In genomic region chr16:57588821-57589220, GRCh38 we compare ENCODE assay signal across 18 cellular contexts. TPM values are rescaled to one million over a fixed set of nuclear protein-coding genes. Genes with fewer than 3 reads are reported as not detected.
DNase-seq lines count a peak whose midpoint lies in the region; ATAC-seq and TF ChIP-seq lines count a peak whose summit lies in the region.
"Had no signal": no experiment of that assay in that cellular context is flagged by ENCODE, and none has a peak within 500 bp of the region (broad histone marks: within the 10 kb centered on the region; RNA-seq: fewer than 3 reads in every experiment).

No MANE protein-coding gene starts in this region.

- no peaks in the 10 kb centered on the region for H3K9me3 Mint-ChIP-seq in activated CD4-positive, alpha-beta memory T cell treated with anti-CD3 and anti-CD28 coated beads, Interleukin-2, amount 10 ng/mL, durations not matched to agents 7 days and 5 days
- no peaks in the 10 kb centered on the region for H3K9me3 Mint-ChIP-seq in activated CD4-positive, alpha-beta memory T cell treated with anti-CD3 and anti-CD28 coated beads for 36 hours
- peaks cover 3% of the 10 kb centered on the region for H3K9me3 Mint-ChIP-seq in activated CD8-positive, alpha-beta T cell treated with anti-CD3 and anti-CD28 coated beads for 36 hours
- H3K9me3 Mint-ChIP-seq in immature natural killer cell: no peaks in the 10 kb centered on the region
- no peaks in the 10 kb centered on the region for H3K9me3 Mint-ChIP-seq in osteocyte (ENCODE audit: unreplicated experiment)

- H3K27ac Mint-ChIP-seq in activated CD4-positive, alpha-beta memory T cell treated with anti-CD3 and anti-CD28 coated beads, Interleukin-2, amount 10 ng/mL, durations not matched to agents 7 days and 5 days: no peak overlapping the region
- H3K27ac Mint-ChIP-seq in activated CD4-positive, alpha-beta memory T cell treated with anti-CD3 and anti-CD28 coated beads for 36 hours: no peak overlapping the region
- peak overlapping the region; percentile 49 for H3K27ac Mint-ChIP-seq in activated CD8-positive, alpha-beta T cell treated with anti-CD3 and anti-CD28 coated beads for 36 hours
- H3K27ac Mint-ChIP-seq in immature natural killer cell (peak overlapping the region; percentile 96 to 100 (median 98)), osteocyte (ENCODE audit: unreplicated experiment) (no peak overlapping the region)

- peaks cover 57% of the 10 kb centered on the region for H3K4me1 Mint-ChIP-seq in activated CD4-positive, alpha-beta memory T cell treated with anti-CD3 and anti-CD28 coated beads, Interleukin-2, amount 10 ng/mL, durations not matched to agents 7 days and 5 days
- peaks cover 43% of the 10 kb centered on the region for H3K4me1 Mint-ChIP-seq in activated CD4-positive, alpha-beta memory T cell treated with anti-CD3 and anti-CD28 coated beads for 36 hours (ENCODE audit: low read depth)
- H3K4me1 Mint-ChIP-seq in activated CD8-positive, alpha-beta T cell treated with anti-CD3 and anti-CD28 coated beads for 36 hours (ENCODE audit: low read depth): peaks cover 64% of the 10 kb centered on the region
- H3K4me1 Mint-ChIP-seq in immature natural killer cell (peaks cover 96% of the 10 kb centered on the region in 2 donors), osteocyte (ENCODE audit: unreplicated experiment) (peaks cover 12% of the 10 kb centered on the region)

- peaks cover 7% of the 10 kb centered on the region for H3K27me3 Mint-ChIP-seq in activated CD4-positive, alpha-beta memory T cell treated with anti-CD3 and anti-CD28 coated beads, Interleukin-2, amount 10 ng/mL, durations not matched to agents 7 days and 5 days
- peaks cover 4% of the 10 kb centered on the region for H3K27me3 Mint-ChIP-seq in activated CD4-positive, alpha-beta memory T cell treated with anti-CD3 and anti-CD28 coated beads for 36 hours
- H3K27me3 Mint-ChIP-seq in activated CD8-positive, alpha-beta T cell treated with anti-CD3 and anti-CD28 coated beads for 36 hours: no peaks in the 10 kb centered on the region
- peaks cover 22 to 35% (median 29%) of the 10 kb centered on the region in 3 donors for H3K27me3 Mint-ChIP-seq in immature natural killer cell (ENCODE audit: low read depth in 3 of 3)
- H3K27me3 Mint-ChIP-seq in osteocyte (ENCODE audit: unreplicated experiment): peaks cover 22% of the 10 kb centered on the region

- POLR2A ChIA-PET in activated CD4-positive, alpha-beta memory T cell treated with anti-CD3 and anti-CD28 coated beads, Interleukin-2, amount 10 ng/mL, durations not matched to agents 7 days and 5 days (lab: Charles Lee): interaction anchor here (1.1 kb wide), 1 partner anchor 21 kb away, joined by 4 read pairs; no protein-coding TSS in a partner anchor
- POLR2A ChIA-PET in activated CD4-positive, alpha-beta memory T cell treated with anti-CD3 and anti-CD28 coated beads for 36 hours (lab: Charles Lee): no interaction called here
- POLR2A ChIA-PET in activated CD8-positive, alpha-beta T cell treated with anti-CD3 and anti-CD28 coated beads for 36 hours (lab: Charles Lee): interaction anchor here (5.0 kb wide), 1 partner anchor 59 kb away, joined by 44 read pairs; no protein-coding TSS in a partner anchor

- H3K4me3 Mint-ChIP-seq in activated CD4-positive, alpha-beta memory T cell treated with anti-CD3 and anti-CD28 coated beads, Interleukin-2, amount 10 ng/mL, durations not matched to agents 7 days and 5 days: no peak overlapping the region
- H3K4me3 Mint-ChIP-seq in activated CD4-positive, alpha-beta memory T cell treated with anti-CD3 and anti-CD28 coated beads for 36 hours: no peak overlapping the region
- no peak overlapping the region for H3K4me3 Mint-ChIP-seq in activated CD8-positive, alpha-beta T cell treated with anti-CD3 and anti-CD28 coated beads for 36 hours
- H3K4me3 Mint-ChIP-seq in immature natural killer cell (peak overlapping the region; percentile 81 to 92 (median 84)), osteocyte (ENCODE audit: unreplicated experiment) (no peak overlapping the region)
- H3K4me3 Mint-ChIP-seq: CD4-positive, alpha-beta memory T cell had no signal

- no peak for TF ChIP-seq CTCF in activated CD8-positive, alpha-beta T cell treated with anti-CD3 and anti-CD28 coated beads for 36 hours (IDR thresholded peaks at IDR 0.05)
- no peak for TF ChIP-seq CTCF in osteocyte (IDR thresholded peaks at IDR 0.05)

- intact Hi-C loops in activated CD4-positive, alpha-beta memory T cell treated with anti-CD3 and anti-CD28 coated beads for 36 hours (cut with micrococcal nuclease): no loop called here
- intact Hi-C loops in activated CD8-positive, alpha-beta T cell treated with anti-CD3 and anti-CD28 coated beads for 36 hours (cut with micrococcal nuclease): no loop called here

- CTCF ChIA-PET in activated CD4-positive, alpha-beta memory T cell treated with anti-CD3 and anti-CD28 coated beads, Interleukin-2, amount 10 ng/mL, durations not matched to agents 7 days and 5 days (lab: Charles Lee): interaction anchor here (8.9 to 11.1 kb wide), 2 partner anchors 10 to 60 kb away, joined by 140 to 167 read pairs; no protein-coding TSS in a partner anchor
- CTCF ChIA-PET in activated CD4-positive, alpha-beta memory T cell treated with anti-CD3 and anti-CD28 coated beads for 36 hours (lab: Charles Lee): interaction anchor here (1.4 to 9.0 kb wide), 2 partner anchors 13 to 60 kb away, joined by 6 to 59 read pairs; no protein-coding TSS in a partner anchor
- CTCF ChIA-PET in activated CD8-positive, alpha-beta T cell treated with anti-CD3 and anti-CD28 coated beads for 36 hours (lab: Charles Lee): interaction anchor here (1.6 to 12.1 kb wide), 4 partner anchors 10 to 59 kb away, joined by 4 to 180 read pairs (median 24); no protein-coding TSS in a partner anchor

- ATAC-seq in activated CD8-positive, alpha-beta T cell treated with anti-CD3 and anti-CD28 coated beads for 36 hours: no peak
- ATAC-seq in GM18502 (IDR thresholded peaks at IDR 0.05; ENCODE audit: poor library complexity, unreplicated experiment): no peak

- peaks cover 6% of the 10 kb centered on the region for H3K36me3 Mint-ChIP-seq in activated CD4-positive, alpha-beta memory T cell treated with anti-CD3 and anti-CD28 coated beads, Interleukin-2, amount 10 ng/mL, durations not matched to agents 7 days and 5 days (ENCODE audit: low read depth)
- H3K36me3 Mint-ChIP-seq in activated CD4-positive, alpha-beta memory T cell treated with anti-CD3 and anti-CD28 coated beads for 36 hours: no peaks in the 10 kb centered on the region
- peaks cover 6% of the 10 kb centered on the region for H3K36me3 Mint-ChIP-seq in activated CD8-positive, alpha-beta T cell treated with anti-CD3 and anti-CD28 coated beads for 36 hours (ENCODE audit: low read depth)
- H3K36me3 Mint-ChIP-seq in immature natural killer cell (peaks cover 4 to 10% (median 6%) of the 10 kb centered on the region in 3 donors), osteocyte (ENCODE audit: unreplicated experiment) (no peaks in the 10 kb centered on the region)
- H3K36me3 Mint-ChIP-seq: CD4-positive, alpha-beta memory T cell; IgD-negative memory B cell had no signal

- DNase-seq in activated CD4-positive, alpha-beta memory T cell treated with anti-CD3 and anti-CD28 coated beads, Interleukin-2, amount 10 ng/mL, durations not matched to agents 7 days and 5 days: peak; percentile 14
- DNase-seq in activated CD4-positive, alpha-beta memory T cell treated with anti-CD3 and anti-CD28 coated beads for 36 hours: no peak
- no peak for DNase-seq in activated CD8-positive, alpha-beta T cell treated with anti-CD3 and anti-CD28 coated beads for 36 hours
- peak; percentile 66 to 72 (median 66) for DNase-seq in immature natural killer cell
- peak; percentile 36 for DNase-seq in osteocyte (ENCODE audit: extremely low spot score, unreplicated experiment)
- DNase-seq in glomerular visceral epithelial cell (ENCODE audit: extremely low spot score): no peak
- no peak for DNase-seq in DMS79 treated with DMSO at 0.1 percent for 48 hours (lab: John Stamatoyannopoulos, UW)
- DNase-seq: 8988T; Calu3; CD4-positive, alpha-beta memory T cell; DMS153; NCI-H1105; NCI-H2081; NCI-H446 treated with DMSO at 0.1 percent for 48 hours; NCI-H69 had no signal

RNA-seq across cellular contexts. Expression of gene ADGRG1, which starts 39.6 kb away (rescaled TPM):
- total RNA-seq in activated CD4-positive, alpha-beta memory T cell treated with anti-CD3 and anti-CD28 coated beads, Interleukin-2, amount 10 ng/mL, durations not matched to agents 7 days and 5 days: 1 to 10 TPM; 7.4 to 8.3 TPM
- 1 to 10 TPM; 4.7 to 6.0 TPM for total RNA-seq in activated CD4-positive, alpha-beta memory T cell treated with anti-CD3 and anti-CD28 coated beads for 36 hours
- total RNA-seq in activated CD8-positive, alpha-beta T cell treated with anti-CD3 and anti-CD28 coated beads for 36 hours: 1 to 10 TPM; 4.9 to 8.5 TPM
- 100 to 1,000 TPM; 218 to 784 (median 395) TPM for polyA plus RNA-seq in immature natural killer cell
- total RNA-seq in osteocyte: 4.6 and 4.8 TPM in 2 replicates

RNA-seq across cellular contexts. Expression of gene ADGRG5, which starts 46.4 kb away (rescaled TPM):
- total RNA-seq in activated CD4-positive, alpha-beta memory T cell treated with anti-CD3 and anti-CD28 coated beads, Interleukin-2, amount 10 ng/mL, durations not matched to agents 7 days and 5 days: 10 to 100 TPM; 12.3 to 12.4 TPM
- 1 to 10 TPM; 6.7 to 6.9 TPM for total RNA-seq in activated CD4-positive, alpha-beta memory T cell treated with anti-CD3 and anti-CD28 coated beads for 36 hours
- total RNA-seq in activated CD8-positive, alpha-beta T cell treated with anti-CD3 and anti-CD28 coated beads for 36 hours: 1 to 10 TPM; 4.8 to 5.5 TPM
- 100 to 1,000 TPM in 1 of 3 donors, 10 to 100 TPM in 2; 43.2 to 124 (median 77.4) TPM for polyA plus RNA-seq in immature natural killer cell
- not detected in 2 replicates for total RNA-seq in osteocyte
- total RNA-seq: Daoy had no signal

RNA-seq across cellular contexts. Expression of gene CCDC102A, which starts 52.5 kb away (rescaled TPM):
- total RNA-seq in activated CD4-positive, alpha-beta memory T cell treated with anti-CD3 and anti-CD28 coated beads, Interleukin-2, amount 10 ng/mL, durations not matched to agents 7 days and 5 days: 1 to 10 TPM; 9.1 to 9.7 TPM
- 1 to 10 TPM; 7.0 to 7.9 TPM for total RNA-seq in activated CD4-positive, alpha-beta memory T cell treated with anti-CD3 and anti-CD28 coated beads for 36 hours
- total RNA-seq in activated CD8-positive, alpha-beta T cell treated with anti-CD3 and anti-CD28 coated beads for 36 hours: 1 to 10 TPM; 7.1 to 7.9 TPM
- polyA plus RNA-seq in immature natural killer cell: 10 to 100 TPM in 2 of 3 donors, 1 to 10 TPM in 1; 8.8 to 26.4 (median 13.9) TPM
- 17.2 and 18.8 TPM in 2 replicates for total RNA-seq in osteocyte

Comparison
In these comparisons a context has a peak if more than half of its experiments do, and no peak if none do; other contexts are left out.
1. DNase-seq: peak in activated CD4-positive, alpha-beta memory T cell treated with anti-CD3 and anti-CD28 coated beads, Interleukin-2, amount 10 ng/mL, durations not matched to agents 7 days and 5 days (single experiment), immature natural killer cell (3 of 3) and osteocyte (single experiment); none in activated CD4-positive, alpha-beta memory T cell treated with anti-CD3 and anti-CD28 coated beads for 36 hours (single experiment), activated CD8-positive, alpha-beta T cell treated with anti-CD3 and anti-CD28 coated beads for 36 hours (single experiment), glomerular visceral epithelial cell (single experiment) and DMS79 treated with DMSO at 0.1 percent for 48 hours (single experiment).
2. H3K27ac Mint-ChIP-seq: peak in activated CD8-positive, alpha-beta T cell treated with anti-CD3 and anti-CD28 coated beads for 36 hours (single experiment) and immature natural killer cell (6 of 6); none in activated CD4-positive, alpha-beta memory T cell treated with anti-CD3 and anti-CD28 coated beads, Interleukin-2, amount 10 ng/mL, durations not matched to agents 7 days and 5 days (single experiment), activated CD4-positive, alpha-beta memory T cell treated with anti-CD3 and anti-CD28 coated beads for 36 hours (single experiment) and osteocyte (single experiment).
3. H3K4me3 Mint-ChIP-seq: peak in immature natural killer cell (5 of 5); none in activated CD4-positive, alpha-beta memory T cell treated with anti-CD3 and anti-CD28 coated beads, Interleukin-2, amount 10 ng/mL, durations not matched to agents 7 days and 5 days (single experiment), activated CD4-positive, alpha-beta memory T cell treated with anti-CD3 and anti-CD28 coated beads for 36 hours (single experiment), activated CD8-positive, alpha-beta T cell treated with anti-CD3 and anti-CD28 coated beads for 36 hours (single experiment) and osteocyte (single experiment).